Comparison of ENCODE assay signal across 14 cellular contexts in the genomic region with DNA sequence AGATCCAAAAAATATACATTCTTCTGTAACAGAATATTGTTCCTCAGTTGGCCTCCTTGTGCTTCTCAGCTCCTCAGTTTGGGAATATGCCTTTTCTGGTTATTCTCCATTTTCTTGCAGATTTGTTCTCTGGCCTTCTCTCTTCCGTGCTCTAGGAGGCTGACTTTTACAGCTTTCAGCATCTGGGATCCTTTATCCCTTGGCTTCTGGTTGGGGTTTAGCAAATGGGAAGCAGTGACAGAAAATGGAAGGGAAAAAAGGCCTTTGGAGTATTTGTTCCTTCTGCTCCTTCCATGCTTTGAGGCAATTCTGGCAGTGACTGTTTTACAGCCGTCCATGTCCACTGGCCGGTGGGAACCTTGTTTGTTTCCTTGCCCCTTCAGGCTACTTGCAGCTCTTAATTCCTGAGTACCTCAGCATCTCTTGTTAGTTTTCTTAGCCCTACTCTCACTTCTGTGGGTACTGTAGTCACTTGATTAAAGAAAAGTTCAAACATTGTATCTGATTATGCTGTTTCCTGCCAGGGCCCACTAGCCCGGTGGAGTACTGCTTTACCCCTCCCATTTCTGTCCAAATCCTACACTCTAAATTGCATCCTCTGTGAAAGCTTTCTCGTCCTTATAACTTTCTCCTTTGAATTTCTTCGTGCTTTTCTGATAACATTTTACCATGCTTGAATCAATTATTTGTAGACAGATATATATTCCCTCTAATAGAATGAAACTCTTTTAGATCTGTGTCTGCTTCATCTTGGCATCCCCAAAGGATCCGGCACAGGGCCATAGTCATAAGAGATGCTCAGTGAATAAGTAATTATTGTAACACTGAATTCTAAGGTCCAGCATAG.
DNase-seq lines count a peak whose midpoint lies in the region; ATAC-seq, FAIRE-seq and TF ChIP-seq lines count a peak whose summit lies in the region.
"Had no signal": no experiment of that assay in that cellular context is flagged by ENCODE, and none has a peak within 500 bp of the region (broad histone marks: within the 10 kb centered on the region; RNA-seq: fewer than 3 reads in every experiment).

No MANE protein-coding gene starts in this region.

- ATAC-seq in body of pancreas: no peak
- ATAC-seq in lung (ENCODE audit: insufficient read depth, low FRiP score): no peak
- ATAC-seq: PC-3 had no signal

- FAIRE-seq in RCC 7860 (lab: Jason Lieb, UNC): no peak
- FAIRE-seq: A204.1 had no signal

- TF ChIP-seq POLR2A in body of pancreas (IDR thresholded peaks at IDR 0.05): no peak

- no peaks in the 10 kb centered on the region for H3K36me3 ChIP-seq in body of pancreas (replicated peaks in 1 of 2; ENCODE audit: insufficient read depth in 1 of 2, low read depth in 2 of 2)
- no peaks in the 10 kb centered on the region for H3K36me3 ChIP-seq in lung (ENCODE audit: control insufficient read depth in 2 of 2, insufficient read depth in 2 of 2, low read length in 2 of 2)
- no peaks in the 10 kb centered on the region for H3K36me3 ChIP-seq in tibial artery
- H3K36me3 ChIP-seq in colonic mucosa: no peaks in the 10 kb centered on the region
- H3K36me3 ChIP-seq: spleen had no signal

- WGBS in body of pancreas, 2 donors: 50 to 54% methylated on average over 7 of the region's 7 CpGs
- WGBS in lung, 2 donors: 51 to 66% methylated on average over 7 of the region's 7 CpGs

- H3K27me3 ChIP-seq in body of pancreas (no peaks in the 10 kb centered on the region), lung (ENCODE audit: control insufficient read depth, insufficient read depth) (no peaks in the 10 kb centered on the region), tibial artery (no peaks in the 10 kb centered on the region), colonic mucosa (no peaks in the 10 kb centered on the region)
- H3K27me3 ChIP-seq: spleen had no signal

- H3K4me1 ChIP-seq in body of pancreas: peaks cover 89% of the 10 kb centered on the region
- H3K4me1 ChIP-seq in lung (ENCODE audit: control insufficient read depth in 2 of 2, insufficient read depth in 2 of 2, low read length in 2 of 2): peaks cover 6 to 21% of the 10 kb centered on the region in 2 donors
- H3K4me1 ChIP-seq in tibial artery: peaks cover 0 to 99% (median 46%) of the 10 kb centered on the region in 4 donors
- H3K4me1 ChIP-seq in colonic mucosa: peaks cover 3% of the 10 kb centered on the region

- no peaks in the 10 kb centered on the region for H3K9me3 ChIP-seq in body of pancreas
- no peaks in the 10 kb centered on the region for H3K9me3 ChIP-seq in lung (ENCODE audit: control insufficient read depth in 2 of 2, insufficient read depth in 1 of 2, low read length in 1 of 2)
- no peaks in the 10 kb centered on the region for H3K9me3 ChIP-seq in tibial artery
- H3K9me3 ChIP-seq in colonic mucosa: no peaks in the 10 kb centered on the region
- H3K9me3 ChIP-seq: spleen had no signal

- no peaks in the 10 kb centered on the region for H3K27me3 Mint-ChIP-seq in activated CD4-positive, alpha-beta T cell treated with anti-CD3 and anti-CD28 coated beads, Interleukin-2, amount 10 ng/mL, durations not matched to agents 24 days and 14 days
- H3K27me3 Mint-ChIP-seq: activated CD4-positive, alpha-beta memory T cell treated with anti-CD3 and anti-CD28 coated beads for 36 hours had no signal

- no peaks in the 10 kb centered on the region for H3K9me3 Mint-ChIP-seq in activated CD4-positive, alpha-beta T cell treated with anti-CD3 and anti-CD28 coated beads, Interleukin-2, amount 10 ng/mL, durations not matched to agents 24 days and 14 days
- H3K9me3 Mint-ChIP-seq: activated CD4-positive, alpha-beta memory T cell treated with anti-CD3 and anti-CD28 coated beads for 36 hours; immature natural killer cell had no signal

- no peak overlapping the region for H3K27ac Mint-ChIP-seq in activated CD4-positive, alpha-beta T cell treated with anti-CD3 and anti-CD28 coated beads, Interleukin-2, amount 10 ng/mL, durations not matched to agents 24 days and 14 days
- H3K27ac Mint-ChIP-seq: activated CD4-positive, alpha-beta memory T cell treated with anti-CD3 and anti-CD28 coated beads for 36 hours had no signal

- peak overlapping the region; percentile 22 for H3K4me3 Mint-ChIP-seq in activated CD4-positive, alpha-beta T cell treated with anti-CD3 and anti-CD28 coated beads, Interleukin-2, amount 10 ng/mL, durations not matched to agents 24 days and 14 days
- H3K4me3 Mint-ChIP-seq: activated CD4-positive, alpha-beta memory T cell treated with anti-CD3 and anti-CD28 coated beads for 36 hours; immature natural killer cell had no signal

- H3K4me3 ChIP-seq in body of pancreas (no peak overlapping the region), lung (no peak overlapping the region), tibial artery (no peak overlapping the region), colonic mucosa (no peak overlapping the region)
- H3K4me3 ChIP-seq: spleen had no signal

- no peak for TF ChIP-seq CTCF in body of pancreas (IDR thresholded peaks at IDR 0.05)
- no peak for TF ChIP-seq CTCF in lung (IDR thresholded peaks at IDR 0.05; ENCODE audit: control extremely low read depth, extremely low read depth)
- no peak for TF ChIP-seq CTCF in tibial artery (IDR thresholded peaks at IDR 0.05)
- no peak for TF ChIP-seq CTCF in colonic mucosa (IDR thresholded peaks at IDR 0.05)

- H3K9ac ChIP-seq in colonic mucosa (ENCODE audit: low read depth in 2 of 2, low read length in 2 of 2): no peak overlapping the region

- H3K4me1 Mint-ChIP-seq in activated CD4-positive, alpha-beta T cell treated with anti-CD3 and anti-CD28 coated beads, Interleukin-2, amount 10 ng/mL, durations not matched to agents 24 days and 14 days: peaks cover 19% of the 10 kb centered on the region

- DNase-seq in activated CD4-positive, alpha-beta T cell treated with anti-CD3 and anti-CD28 coated beads, Interleukin-2, amount 10 ng/mL, durations not matched to agents 24 days and 14 days: no peak
- DNase-seq in activated CD4-positive, alpha-beta T cell treated with anti-CD3 and anti-CD28 coated beads, Interleukin-2, amount 50 U/mL, for 1 hour: no peak
- no peak for DNase-seq in body of pancreas
- no peak for DNase-seq in lung (ENCODE audit: low spot score)
- DNase-seq in tibial artery: peak in 1 of 2 donors; percentile 30
- DNase-seq in NOMO-1 (lab: John Stamatoyannopoulos, UW; ENCODE audit: unreplicated experiment in 2 of 2): no peak
- no peak for DNase-seq in RCC 7860 (ENCODE audit: low spot score)
- DNase-seq in colonic mucosa: no peak
- DNase-seq: activated CD4-positive, alpha-beta memory T cell treated with anti-CD3 and anti-CD28 coated beads for 36 hours; immature natural killer cell; PC-3; spleen; stimulated activated naive CD4-positive, alpha-beta T cell treated with Interleukin-2 at 50 U/mL for 16 hours had no signal

- intact Hi-C loops in activated CD4-positive, alpha-beta T cell treated with anti-CD3 and anti-CD28 coated beads, Interleukin-2, amount 10 ng/mL, durations not matched to agents 24 days and 14 days (cut with micrococcal nuclease): no loop called here
- intact Hi-C loops in body of pancreas (cut with DNase I) (no loop called here), tibial artery (cut with DNase I; ENCODE audit: low total_unique reads) (no loop called here), colonic mucosa (cut with DNase I) (no loop called here)

- H3K27ac ChIP-seq in body of pancreas (peak overlapping the region; percentile 19 to 69 (median 56)), lung (ENCODE audit: low read depth in 1 of 2, low read length in 1 of 2) (peak overlapping the region; percentile 46 to 56), tibial artery (peak overlapping the region; percentile 86 to 89), colonic mucosa (no peak overlapping the region)

- H3K36me3 Mint-ChIP-seq in activated CD4-positive, alpha-beta T cell treated with anti-CD3 and anti-CD28 coated beads, Interleukin-2, amount 10 ng/mL, durations not matched to agents 24 days and 14 days (ENCODE audit: low read depth): no peaks in the 10 kb centered on the region
- H3K36me3 Mint-ChIP-seq: activated CD4-positive, alpha-beta memory T cell treated with anti-CD3 and anti-CD28 coated beads for 36 hours; immature natural killer cell had no signal
